Comparison of ENCODE assay signal across 1 cellular context in genomic region chr1:52919051-52919719, GRCh38.
TF ChIP-seq lines count a peak whose summit lies in the region.

No MANE protein-coding gene starts in this region.

TF ChIP-seq in HepG2, 621 proteins besides CTCF, POLR2A, EP300 and RAD21:
- TF ChIP-seq TEAD3 (CRISPR knock-in tag; optimal IDR thresholded peaks at IDR 0.05; ENCODE audit: borderline replicate concordance): peak; percentile 15
- TF ChIP-seq ADNP (CRISPR knock-in tag; IDR thresholded peaks at IDR 0.05): no peak
- peak; percentile 36; the same call in 1 of the 2 replicates for TF ChIP-seq ZBTB33 (CRISPR knock-in tag; IDR thresholded peaks at IDR 0.05)
- no peak for TF ChIP-seq GATAD2A (CRISPR knock-in tag; IDR thresholded peaks at IDR 0.05)
- no peak for TF ChIP-seq ZNF407 (CRISPR knock-in tag; IDR thresholded peaks at IDR 0.05; ENCODE audit: not compliant biosample characterization)
- no peak for TF ChIP-seq YEATS2 (CRISPR knock-in tag; IDR thresholded peaks at IDR 0.05; ENCODE audit: borderline replicate concordance)
- 0 out of 2 replicates have a peak, but pooled peaks have one; percentile 4 for TF ChIP-seq EHMT2 (IDR thresholded peaks at IDR 0.05; ENCODE audit: borderline replicate concordance, low read depth, low read length)
TF ChIP-seq in HepG2: peak in this region for 3.
